Comparison of ENCODE assay signal across 1 cellular context in genomic region chr1:172382949-172383348, GRCh38.
TF ChIP-seq lines count a peak whose summit lies in the region.

No MANE protein-coding gene starts in this region.

TF ChIP-seq in GM23338, 12 proteins besides CTCF, POLR2A, EP300 and RAD21 (continued from another document):
- TF ChIP-seq ZNF462 (CRISPR knock-in tag; IDR thresholded peaks at IDR 0.05) (no peak), NANOG (IDR thresholded peaks at IDR 0.05; ENCODE audit: borderline replicate concordance) (no peak), EZH2phosphoT487 (IDR thresholded peaks at IDR 0.05; ENCODE audit: unreplicated experiment) (no peak), REST (IDR thresholded peaks at IDR 0.05; ENCODE audit: unreplicated experiment) (no peak), CREB1 (CRISPR knock-in tag; IDR thresholded peaks at IDR 0.05; ENCODE audit: low read depth) (no peak), ETS1 (IDR thresholded peaks at IDR 0.05) (no peak), EZH2 (IDR thresholded peaks at IDR 0.05; ENCODE audit: low read depth, unreplicated experiment) (no peak), ZNF331 (CRISPR knock-in tag; IDR thresholded peaks at IDR 0.05; ENCODE audit: low read depth) (no peak), POLR2AphosphoS5 (IDR thresholded peaks at IDR 0.05; ENCODE audit: low read depth) (no peak)
TF ChIP-seq in GM23338: peak in this region for 0.
